Comparison of ENCODE assay signal across 12 cellular contexts in the genomic region with DNA sequence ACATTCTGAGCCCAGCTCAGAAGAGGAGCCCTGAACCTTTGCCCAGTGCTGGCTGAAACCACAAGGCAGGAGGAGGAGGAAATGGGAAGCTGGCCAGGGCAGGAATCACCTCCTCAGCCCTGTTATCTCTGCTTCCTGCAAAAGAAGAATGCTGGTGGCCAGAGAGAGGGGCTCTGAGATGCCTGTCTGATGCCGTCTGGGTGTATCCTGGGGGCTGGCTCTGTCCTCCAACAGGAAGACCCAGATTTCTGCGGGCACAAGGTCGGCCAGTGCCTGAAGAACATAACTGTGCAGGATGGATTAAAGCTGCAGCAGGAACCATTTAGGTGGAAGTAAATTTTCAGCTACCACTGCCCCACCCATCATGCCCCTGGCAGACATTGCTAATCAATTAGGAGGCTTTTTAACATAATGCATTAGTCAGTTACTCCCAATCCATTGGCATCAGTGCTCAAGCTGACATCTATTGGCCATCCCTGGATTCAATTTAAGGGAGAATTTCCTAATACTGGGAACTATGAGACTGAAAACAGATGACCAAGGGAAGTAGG.
DNase-seq lines count a peak whose midpoint lies in the region; ATAC-seq, FAIRE-seq and TF ChIP-seq lines count a peak whose summit lies in the region.
"Had no signal": no experiment of that assay in that cellular context is flagged by ENCODE, and none has a peak within 500 bp of the region (broad histone marks: within the 10 kb centered on the region; RNA-seq: fewer than 3 reads in every experiment).

No MANE protein-coding gene starts in this region.

- H3K4me1 Mint-ChIP-seq in HFFc6 (ENCODE audit: low read depth) = peaks cover 67% of the 10 kb centered on the region
- no peaks in the 10 kb centered on the region for H3K4me1 Mint-ChIP-seq in stimulated activated effector memory CD8-positive, alpha-beta T cell treated with anti-CD3 and anti-CD28 coated beads, Interleukin-12 subunit alpha, Interleukin-12 subunit beta, amount 100 ng/mL, for 72 hours

- H3K9me3 ChIP-seq in K562 (replicated peaks; ENCODE audit: control insufficient read depth, insufficient read depth, low read depth, low read length) = no peaks in the 10 kb centered on the region
- no peaks in the 10 kb centered on the region for H3K9me3 ChIP-seq in BE2C

- no peaks in the 10 kb centered on the region for H3K79me2 ChIP-seq in K562 (ENCODE audit: control insufficient read depth, insufficient read depth, low read length)

- POLR2A ChIA-PET in K562 (lab: Yijun Ruan, JAX) = interaction anchor here (1.5 kb wide), 1 partner anchor 10 kb away, joined by 7 read pairs; no protein-coding TSS in a partner anchor

- no peak overlapping the region for H3K27ac ChIP-seq in K562 (ENCODE audit: extremely low read depth, low read depth, low read length)

- CTCF ChIA-PET in K562 (lab: Yijun Ruan, JAX; ENCODE audit: low intra/inter-chr PET ratio) = no interaction called here

- intact Hi-C loops in K562 (cut with micrococcal nuclease) = no loop called here

- 0% methylated on average over 3 of the region's 3 CpGs for WGBS in K562 (ENCODE audit: insufficient coverage, low coverage, missing lambda C conversion rate)

- no peak for TF ChIP-seq POLR2A in K562 (conservative IDR thresholded peaks at IDR 0.05)

- peaks cover 3% of the 10 kb centered on the region for H3K9me1 ChIP-seq in K562 (ENCODE audit: control insufficient read depth, insufficient read depth, low read length)

- H3K9me3 Mint-ChIP-seq in HFFc6 = no peaks in the 10 kb centered on the region
- no peaks in the 10 kb centered on the region for H3K9me3 Mint-ChIP-seq in stimulated activated effector memory CD8-positive, alpha-beta T cell treated with anti-CD3 and anti-CD28 coated beads, Interleukin-12 subunit alpha, Interleukin-12 subunit beta, amount 100 ng/mL, for 72 hours
- H3K9me3 Mint-ChIP-seq: activated T-helper 1 cell treated with anti-CD3 and anti-CD28 coated beads, Interleukin-12 subunit alpha, Interleukin-12 subunit beta, Interleukin-2, Interleukin-4 antibody, amounts not matched to agents 30 ng/mL and 10 ng/mL and 1 ng/mL, durations not matched to agents 14 hours and 24 hours and 36 hours; dendritic cell treated with granulocyte-macrophage colony-stimulating factor and Interleukin-4, amounts not matched to agents 40 ng/mL and 50 ng/mL, for 4 days; natural killer cell had no signal

- H3K27me3 ChIP-seq in K562 (ENCODE audit: control insufficient read depth in 2 of 2, insufficient read depth in 2 of 2, low read length in 2 of 2) (peaks cover 25 to 81% of the 10 kb centered on the region in 2 experiments), BE2C (no peaks in the 10 kb centered on the region)

- H3K4me2 ChIP-seq in K562 (ENCODE audit: insufficient read depth, low read length) = no peak overlapping the region

- H4K20me1 ChIP-seq in K562 (replicated peaks; ENCODE audit: control insufficient read depth, insufficient read depth, low read length) = peaks cover 15% of the 10 kb centered on the region

- ATAC-seq in K562 (no peak), GM18909 (IDR thresholded peaks at IDR 0.05; ENCODE audit: poor library complexity, unreplicated experiment) (no peak)
- ATAC-seq in stimulated activated effector memory CD8-positive, alpha-beta T cell treated with anti-CD3 and anti-CD28 coated beads, Interleukin-12 subunit alpha, Interleukin-12 subunit beta, amount 100 ng/mL, for 72 hours = no peak
- ATAC-seq: natural killer cell had no signal

- H3K4me3 ChIP-seq in K562 (no peak overlapping the region), BE2C (ENCODE audit: low read depth, low read length) (no peak overlapping the region)

- peaks cover 21% of the 10 kb centered on the region for H3K36me3 Mint-ChIP-seq in HFFc6 (ENCODE audit: low read depth)
- H3K36me3 Mint-ChIP-seq in stimulated activated effector memory CD8-positive, alpha-beta T cell treated with anti-CD3 and anti-CD28 coated beads, Interleukin-12 subunit alpha, Interleukin-12 subunit beta, amount 100 ng/mL, for 72 hours = no peaks in the 10 kb centered on the region
- H3K36me3 Mint-ChIP-seq: natural killer cell had no signal

- in situ Hi-C loops in K562 (cut with MboI) = no loop called here

- H3K9ac ChIP-seq in K562 (ENCODE audit: insufficient read depth in 1 of 2, low read depth in 2 of 2, low read length in 2 of 2) = no peak overlapping the region

- TF ChIP-seq CTCF in HFFc6 (IDR thresholded peaks at IDR 0.05) (no peak), K562 (IDR thresholded peaks at IDR 0.05 in 2 of 3, conservative IDR thresholded peaks at IDR 0.05 in 1 of 3; ENCODE audit: insufficient read depth in 2 of 3, low read depth in 1 of 3, low read length in 3 of 3) (no peak), BE2C (IDR thresholded peaks at IDR 0.05; ENCODE audit: low read depth, low read length) (no peak)

- H3K4me3 Mint-ChIP-seq in HFFc6 = peak overlapping the region; percentile 45; the same call in 1 of the 2 replicates
- no peak overlapping the region for H3K4me3 Mint-ChIP-seq in stimulated activated effector memory CD8-positive, alpha-beta T cell treated with anti-CD3 and anti-CD28 coated beads, Interleukin-12 subunit alpha, Interleukin-12 subunit beta, amount 100 ng/mL, for 72 hours
- H3K4me3 Mint-ChIP-seq: activated T-helper 1 cell treated with anti-CD3 and anti-CD28 coated beads, Interleukin-12 subunit alpha, Interleukin-12 subunit beta, Interleukin-2, Interleukin-4 antibody, amounts not matched to agents 30 ng/mL and 10 ng/mL and 1 ng/mL, durations not matched to agents 14 hours and 24 hours and 36 hours; dendritic cell treated with granulocyte-macrophage colony-stimulating factor and Interleukin-4, amounts not matched to agents 40 ng/mL and 50 ng/mL, for 4 days; natural killer cell had no signal

- no peak for TF ChIP-seq RAD21 in K562 (CRISPR knock-in tag; conservative IDR thresholded peaks at IDR 0.05 in 1 of 2, IDR thresholded peaks at IDR 0.05 in 1 of 2)

- H3K36me3 ChIP-seq in K562 (ENCODE audit: control insufficient read depth, insufficient read depth, low read length) = no peaks in the 10 kb centered on the region
- no peaks in the 10 kb centered on the region for H3K36me3 ChIP-seq in BE2C

- H2AFZ ChIP-seq in K562 (ENCODE audit: low read depth, low read length) = no peak overlapping the region

- peaks cover 3% of the 10 kb centered on the region; the same call in 1 of the 2 replicates for H3K27me3 Mint-ChIP-seq in HFFc6 (ENCODE audit: insufficient read depth)

- peak overlapping the region; percentile 80 for H3K27ac Mint-ChIP-seq in HFFc6
- no peak overlapping the region for H3K27ac Mint-ChIP-seq in stimulated activated effector memory CD8-positive, alpha-beta T cell treated with anti-CD3 and anti-CD28 coated beads, Interleukin-12 subunit alpha, Interleukin-12 subunit beta, amount 100 ng/mL, for 72 hours
- H3K27ac Mint-ChIP-seq: activated T-helper 1 cell treated with anti-CD3 and anti-CD28 coated beads, Interleukin-12 subunit alpha, Interleukin-12 subunit beta, Interleukin-2, Interleukin-4 antibody, amounts not matched to agents 30 ng/mL and 10 ng/mL and 1 ng/mL, durations not matched to agents 14 hours and 24 hours and 36 hours; dendritic cell treated with granulocyte-macrophage colony-stimulating factor and Interleukin-4, amounts not matched to agents 40 ng/mL and 50 ng/mL, for 4 days had no signal

- no peak for TF ChIP-seq EP300 in K562 (IDR thresholded peaks at IDR 0.05; ENCODE audit: low read length)

- no TSS peak for BruUV-seq in K562 (replicated peaks; lab: Mats Ljungman, UMichigan)

- H3K4me1 ChIP-seq in K562 (replicated peaks in 1 of 2; ENCODE audit: control insufficient read depth in 2 of 2, insufficient read depth in 2 of 2, low read length in 2 of 2) (peaks cover 0 to 3% of the 10 kb centered on the region in 2 experiments; a peak in 1 of 5 replicates), BE2C (peaks cover 8% of the 10 kb centered on the region)

- peak; percentile 88 for DNase-seq in A172 (ENCODE audit: low spot score)
- DNase-seq in HFFc6 = peak; percentile 76
- no peak for DNase-seq in K562 (ENCODE audit: extremely low read depth in 1 of 4, low spot score in 3 of 4)
- DNase-seq in hepatic stellate cell (ENCODE audit: low spot score) = peak; percentile 67
- no peak for DNase-seq in BE2C
- DNase-seq in activated T-cell treated with anti-CD3 and anti-CD28 coated beads for 4 hours = no peak
- DNase-seq in stimulated activated effector memory CD8-positive, alpha-beta T cell treated with anti-CD3 and anti-CD28 coated beads, Interleukin-12 subunit alpha, Interleukin-12 subunit beta, amount 100 ng/mL, for 72 hours (ENCODE audit: low spot score in 2 of 2) = no peak
- DNase-seq: natural killer cell had no signal

- FAIRE-seq in K562 (lab: Jason Lieb, UNC) = no peak
- FAIRE-seq: GM19239 had no signal

TF ChIP-seq in K562, 482 proteins besides CTCF, POLR2A, EP300 and RAD21 (continues in another document):
- TF ChIP-seq ZBTB17 (CRISPR knock-in tag; IDR thresholded peaks at IDR 0.05) (peak; percentile 86), RAD51 (IDR thresholded peaks at IDR 0.05; ENCODE audit: borderline replicate concordance, low read depth) (no peak)
- TF ChIP-seq, protein P1, sequence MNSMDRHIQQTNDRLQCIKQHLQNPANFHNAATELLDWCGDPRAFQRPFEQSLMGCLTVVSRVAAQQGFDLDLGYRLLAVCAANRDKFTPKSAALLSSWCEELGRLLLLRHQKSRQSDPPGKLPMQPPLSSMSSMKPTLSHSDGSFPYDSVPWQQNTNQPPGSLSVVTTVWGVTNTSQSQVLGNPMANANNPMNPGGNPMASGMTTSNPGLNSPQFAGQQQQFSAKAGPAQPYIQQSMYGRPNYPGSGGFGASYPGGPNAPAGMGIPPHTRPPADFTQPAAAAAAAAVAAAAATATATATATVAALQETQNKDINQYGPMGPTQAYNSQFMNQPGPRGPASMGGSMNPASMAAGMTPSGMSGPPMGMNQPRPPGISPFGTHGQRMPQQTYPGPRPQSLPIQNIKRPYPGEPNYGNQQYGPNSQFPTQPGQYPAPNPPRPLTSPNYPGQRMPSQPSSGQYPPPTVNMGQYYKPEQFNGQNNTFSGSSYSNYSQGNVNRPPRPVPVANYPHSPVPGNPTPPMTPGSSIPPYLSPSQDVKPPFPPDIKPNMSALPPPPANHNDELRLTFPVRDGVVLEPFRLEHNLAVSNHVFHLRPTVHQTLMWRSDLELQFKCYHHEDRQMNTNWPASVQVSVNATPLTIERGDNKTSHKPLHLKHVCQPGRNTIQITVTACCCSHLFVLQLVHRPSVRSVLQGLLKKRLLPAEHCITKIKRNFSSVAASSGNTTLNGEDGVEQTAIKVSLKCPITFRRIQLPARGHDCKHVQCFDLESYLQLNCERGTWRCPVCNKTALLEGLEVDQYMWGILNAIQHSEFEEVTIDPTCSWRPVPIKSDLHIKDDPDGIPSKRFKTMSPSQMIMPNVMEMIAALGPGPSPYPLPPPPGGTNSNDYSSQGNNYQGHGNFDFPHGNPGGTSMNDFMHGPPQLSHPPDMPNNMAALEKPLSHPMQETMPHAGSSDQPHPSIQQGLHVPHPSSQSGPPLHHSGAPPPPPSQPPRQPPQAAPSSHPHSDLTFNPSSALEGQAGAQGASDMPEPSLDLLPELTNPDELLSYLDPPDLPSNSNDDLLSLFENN (IDR thresholded peaks at IDR 0.05; ENCODE audit: low read depth in 2 of 2, low read length in 2 of 2) = peak in 1 of 2 experiments; percentile 37; a peak in 1 of 4 replicates

Comparison
In these comparisons a context has a peak if more than half of its experiments do, and no peak if none do; other contexts are left out.
1. DNase-seq: peak in A172 (single experiment), HFFc6 (single experiment) and hepatic stellate cell (single experiment); none in K562 (0 of 4), BE2C (single experiment), activated T-cell treated with anti-CD3 and anti-CD28 coated beads for 4 hours (single experiment) and stimulated activated effector memory CD8-positive, alpha-beta T cell treated with anti-CD3 and anti-CD28 coated beads, Interleukin-12 subunit alpha, Interleukin-12 subunit beta, amount 100 ng/mL, for 72 hours (0 of 2).